ENCODE assay signal across 20 cellular contexts in the genomic region with DNA sequence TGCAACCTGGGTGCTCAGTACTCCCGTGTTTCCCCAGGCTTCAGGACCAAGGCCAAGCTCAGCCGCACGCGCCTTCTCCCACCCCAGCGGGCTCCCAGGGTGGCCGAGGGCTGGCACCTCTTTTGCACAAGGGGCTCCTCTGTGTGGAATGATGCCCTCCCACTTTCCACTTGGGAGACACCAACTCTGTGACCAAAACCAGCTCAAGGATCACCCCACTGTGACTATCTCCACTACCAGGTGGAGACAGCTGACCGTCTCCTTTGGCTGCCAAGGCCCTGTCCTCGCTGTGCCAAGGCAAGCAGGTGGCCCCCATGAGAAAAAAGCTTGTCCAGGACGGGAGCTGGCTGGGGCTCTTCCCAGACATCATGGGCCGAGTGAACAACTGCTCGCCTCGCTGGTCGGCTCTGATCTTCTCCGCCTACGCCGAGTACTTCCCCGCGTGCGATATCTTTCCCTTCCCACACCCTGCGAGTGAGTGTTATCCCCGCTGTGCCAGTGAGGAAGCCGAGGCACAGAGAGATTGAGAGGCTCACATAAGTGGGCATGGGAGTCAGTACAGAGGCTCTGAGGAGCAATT.
"Had no signal": no experiment of that assay in that cellular context is flagged by ENCODE, and none has a peak within 500 bp of the region (broad histone marks: within the 10 kb centered on the region; RNA-seq: fewer than 3 reads in every experiment).

No MANE protein-coding gene starts in this region.

- H3K27me3 ChIP-seq: breast epithelium, esophagus squamous epithelium, transverse colon, vagina had no signal

- H3K36me3 Mint-ChIP-seq: immature natural killer cell; mesothelial cell of epicardium; natural killer cell treated with Interleukin-12 subunit alpha and Interleukin-12 subunit beta and Interleukin-15 and Interleukin-18, amount 100 ng/mL, for 72 hours had no signal

- ATAC-seq: activated CD8-positive, alpha-beta T cell treated with anti-CD3 and anti-CD28 coated beads for 36 hours; activated T-cell treated with anti-CD3 and anti-CD28 coated beads, Interleukin-2, amount 50 U/mL, for 4 hours; effector memory CD8-positive, alpha-beta T cell; stimulated activated naive CD8-positive, alpha-beta T cell treated with anti-CD3 and anti-CD28 coated beads, Interleukin-15, amount 100 ng/mL, for 72 hours had no signal

- H3K9me3 ChIP-seq: breast epithelium, esophagus squamous epithelium, suprapubic skin, transverse colon, vagina had no signal

- DNase-seq: activated B cell treated with CpG ODN at 0.5 μM for 24 hours; activated CD4-positive, alpha-beta T cell treated with anti-CD3 and anti-CD28 coated beads for 4 hours; activated CD8-positive, alpha-beta T cell treated with anti-CD3 and anti-CD28 coated beads for 36 hours; activated naive CD4-positive, alpha-beta T cell treated with anti-CD3 and anti-CD28 coated beads for 36 hours; activated T-cell treated with anti-CD3 and anti-CD28 coated beads, Interleukin-2, amount 50 U/mL, for 4 hours; effector memory CD8-positive, alpha-beta T cell; esophagus squamous epithelium; immature natural killer cell; small intestine; stimulated activated CD4-positive, alpha-beta T cell treated with anti-CD3 and anti-CD28 coated beads, Interleukin-4, amount 100 ng/mL, for 1 hour; stimulated activated naive CD8-positive, alpha-beta T cell treated with anti-CD3 and anti-CD28 coated beads, Interleukin-15, amount 100 ng/mL, for 72 hours; transverse colon had no signal

- H3K4me3 ChIP-seq: breast epithelium, esophagus squamous epithelium, lung, suprapubic skin, transverse colon, vagina had no signal

- H3K4me1 ChIP-seq: breast epithelium, transverse colon had no signal

- H3K27ac ChIP-seq: breast epithelium, esophagus squamous epithelium, suprapubic skin, transverse colon, vagina had no signal

- H3K27ac Mint-ChIP-seq: activated B cell treated with CpG ODN at 0.5 μM for 24 hours; activated CD8-positive, alpha-beta T cell treated with anti-CD3 and anti-CD28 coated beads for 36 hours; activated naive CD4-positive, alpha-beta T cell treated with anti-CD3 and anti-CD28 coated beads for 36 hours; effector memory CD8-positive, alpha-beta T cell; immature natural killer cell; mesothelial cell of epicardium; natural killer cell treated with Interleukin-12 subunit alpha and Interleukin-12 subunit beta and Interleukin-15 and Interleukin-18, amount 100 ng/mL, for 72 hours had no signal

- H3K36me3 ChIP-seq: breast epithelium, esophagus squamous epithelium, suprapubic skin, transverse colon, vagina had no signal

- H3K4me1 Mint-ChIP-seq: activated B cell treated with CpG ODN at 0.5 μM for 24 hours; immature natural killer cell; stimulated activated naive CD8-positive, alpha-beta T cell treated with anti-CD3 and anti-CD28 coated beads, Interleukin-15, amount 100 ng/mL, for 72 hours had no signal

- FAIRE-seq: astrocyte, small intestine, TTC549 had no signal

- H3K9me3 Mint-ChIP-seq: activated B cell treated with CpG ODN at 0.5 μM for 24 hours; activated CD8-positive, alpha-beta T cell treated with anti-CD3 and anti-CD28 coated beads for 36 hours; activated naive CD4-positive, alpha-beta T cell treated with anti-CD3 and anti-CD28 coated beads for 36 hours; activated T-cell treated with anti-CD3 and anti-CD28 coated beads, Interleukin-2, amount 50 U/mL, for 4 hours; effector memory CD8-positive, alpha-beta T cell; immature natural killer cell; mesothelial cell of epicardium; natural killer cell treated with Interleukin-12 subunit alpha and Interleukin-12 subunit beta and Interleukin-15 and Interleukin-18, amount 100 ng/mL, for 72 hours; stimulated activated naive CD8-positive, alpha-beta T cell treated with anti-CD3 and anti-CD28 coated beads, Interleukin-15, amount 100 ng/mL, for 72 hours had no signal

- H3K27me3 Mint-ChIP-seq: activated B cell treated with CpG ODN at 0.5 μM for 24 hours; activated CD8-positive, alpha-beta T cell treated with anti-CD3 and anti-CD28 coated beads for 36 hours; natural killer cell treated with Interleukin-12 subunit alpha and Interleukin-12 subunit beta and Interleukin-15 and Interleukin-18, amount 100 ng/mL, for 72 hours; stimulated activated naive CD8-positive, alpha-beta T cell treated with anti-CD3 and anti-CD28 coated beads, Interleukin-15, amount 100 ng/mL, for 72 hours had no signal

- H3K4me3 Mint-ChIP-seq: activated B cell treated with CpG ODN at 0.5 μM for 24 hours; activated CD8-positive, alpha-beta T cell treated with anti-CD3 and anti-CD28 coated beads for 36 hours; activated naive CD4-positive, alpha-beta T cell treated with anti-CD3 and anti-CD28 coated beads for 36 hours; activated T-cell treated with anti-CD3 and anti-CD28 coated beads, Interleukin-2, amount 50 U/mL, for 4 hours; effector memory CD8-positive, alpha-beta T cell; immature natural killer cell; mesothelial cell of epicardium; natural killer cell treated with Interleukin-12 subunit alpha and Interleukin-12 subunit beta and Interleukin-15 and Interleukin-18, amount 100 ng/mL, for 72 hours; stimulated activated naive CD8-positive, alpha-beta T cell treated with anti-CD3 and anti-CD28 coated beads, Interleukin-15, amount 100 ng/mL, for 72 hours had no signal
